ENCODE assay signal across 1 cellular context in genomic region chr12:24488906-24489619, GRCh38.
TF ChIP-seq lines count a peak whose summit lies in the region.

No MANE protein-coding gene starts in this region.

TF ChIP-seq in HepG2, 621 proteins besides CTCF, POLR2A, EP300 and RAD21 (continued from another document):
- TF ChIP-seq CEBPZ (IDR thresholded peaks at IDR 0.05; ENCODE audit: low read length) (no peak), HMG20A (CRISPR knock-in tag; IDR thresholded peaks at IDR 0.05; ENCODE audit: borderline replicate concordance) (no peak), PLRG1 (conservative IDR thresholded peaks at IDR 0.05) (no peak), KDM6A (CRISPR knock-in tag; IDR thresholded peaks at IDR 0.05; ENCODE audit: low read depth) (no peak), ZNF143 (CRISPR knock-in tag; IDR thresholded peaks at IDR 0.05) (no peak), ATF7-NPFF (CRISPR knock-in tag; IDR thresholded peaks at IDR 0.05; ENCODE audit: low read depth) (no peak), HNF4G (IDR thresholded peaks at IDR 0.05; ENCODE audit: borderline replicate concordance, low read depth, low read length) (no peak), HNF4G (CRISPR knock-in tag; IDR thresholded peaks at IDR 0.05; ENCODE audit: borderline replicate concordance, low read depth) (no peak), YEATS4 (CRISPR knock-in tag; IDR thresholded peaks at IDR 0.05; ENCODE audit: borderline replicate concordance) (no peak), GTF2F1 (IDR thresholded peaks at IDR 0.05; ENCODE audit: low read length) (no peak), ZNF850 (CRISPR knock-in tag; conservative IDR thresholded peaks at IDR 0.05) (no peak), MEIS1 (CRISPR knock-in tag; IDR thresholded peaks at IDR 0.05; ENCODE audit: borderline replicate concordance) (no peak)
- TF ChIP-seq, protein P1, sequence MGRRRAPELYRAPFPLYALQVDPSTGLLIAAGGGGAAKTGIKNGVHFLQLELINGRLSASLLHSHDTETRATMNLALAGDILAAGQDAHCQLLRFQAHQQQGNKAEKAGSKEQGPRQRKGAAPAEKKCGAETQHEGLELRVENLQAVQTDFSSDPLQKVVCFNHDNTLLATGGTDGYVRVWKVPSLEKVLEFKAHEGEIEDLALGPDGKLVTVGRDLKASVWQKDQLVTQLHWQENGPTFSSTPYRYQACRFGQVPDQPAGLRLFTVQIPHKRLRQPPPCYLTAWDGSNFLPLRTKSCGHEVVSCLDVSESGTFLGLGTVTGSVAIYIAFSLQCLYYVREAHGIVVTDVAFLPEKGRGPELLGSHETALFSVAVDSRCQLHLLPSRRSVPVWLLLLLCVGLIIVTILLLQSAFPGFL (CRISPR knock-in tag; IDR thresholded peaks at IDR 0.05), result no peak
